In genomic region chrX:130877892-130878321, GRCh38 we compare ENCODE assay signal across 17 cellular contexts.
"Had no signal": no experiment of that assay in that cellular context is flagged by ENCODE, and none has a peak within 500 bp of the region (broad histone marks: within the 10 kb centered on the region; RNA-seq: fewer than 3 reads in every experiment).

No MANE protein-coding gene starts in this region.

- H3K27ac ChIP-seq: parathyroid adenoma, spleen had no signal

- H3K4me1 Mint-ChIP-seq: immature natural killer cell had no signal

- H3K27me3 ChIP-seq: spleen, transverse colon had no signal

- H3K4me3 Mint-ChIP-seq: activated CD4-positive, alpha-beta T cell treated with anti-CD3 and anti-CD28 coated beads, Interleukin-2, amount 10 ng/mL, durations not matched to agents 7 days and 5 days; activated naive CD8-positive, alpha-beta T cell treated with anti-CD3 and anti-CD28 coated beads, Interleukin-2, amount 50 U/mL, for 24 hours; immature natural killer cell; naive B cell; stimulated activated naive B cell treated with anti-CD40 and anti-IgM and Interleukin-4, amounts not matched to agents 10 μg/mL and 1 μg/mL and 100 μg/mL, for 72 hours; T-helper 17 cell had no signal

- H3K27ac Mint-ChIP-seq: activated CD4-positive, alpha-beta T cell treated with anti-CD3 and anti-CD28 coated beads, Interleukin-2, amount 10 ng/mL, durations not matched to agents 7 days and 5 days; activated naive CD8-positive, alpha-beta T cell treated with anti-CD3 and anti-CD28 coated beads, Interleukin-2, amount 50 U/mL, for 24 hours; immature natural killer cell; naive B cell; stimulated activated naive B cell treated with anti-CD40 and anti-IgM and Interleukin-4, amounts not matched to agents 10 μg/mL and 1 μg/mL and 100 μg/mL, for 72 hours; T-helper 17 cell had no signal

- H3K4me1 ChIP-seq: parathyroid adenoma, spleen had no signal

- H3K4me3 ChIP-seq: coronary artery, spleen, transverse colon had no signal

- H3K9me3 Mint-ChIP-seq: immature natural killer cell had no signal

- ATAC-seq: activated naive CD8-positive, alpha-beta T cell treated with anti-CD3 and anti-CD28 coated beads, Interleukin-2, amount 50 U/mL, for 24 hours; stimulated activated naive B cell treated with anti-CD40 and anti-IgM and Interleukin-4, amounts not matched to agents 10 μg/mL and 1 μg/mL and 100 μg/mL, for 72 hours; T-helper 17 cell had no signal

- H3K36me3 ChIP-seq: spleen, transverse colon had no signal

- H3K9me3 ChIP-seq: transverse colon had no signal

- H3K27me3 Mint-ChIP-seq: activated CD4-positive, alpha-beta T cell treated with anti-CD3 and anti-CD28 coated beads, Interleukin-2, amount 10 ng/mL, durations not matched to agents 7 days and 5 days; activated naive CD8-positive, alpha-beta T cell treated with anti-CD3 and anti-CD28 coated beads, Interleukin-2, amount 50 U/mL, for 24 hours; naive B cell; stimulated activated naive B cell treated with anti-CD40 and anti-IgM and Interleukin-4, amounts not matched to agents 10 μg/mL and 1 μg/mL and 100 μg/mL, for 72 hours; T-helper 17 cell had no signal

- DNase-seq: activated CD4-positive, alpha-beta T cell treated with anti-CD3 and anti-CD28 coated beads, Interleukin-2, amount 10 ng/mL, durations not matched to agents 7 days and 5 days; activated CD4-positive, CD25-positive, alpha-beta regulatory T cell; activated CD8-positive, alpha-beta memory T cell treated with anti-CD3 and anti-CD28 coated beads for 24 hours; activated naive CD4-positive, alpha-beta T cell treated with Interleukin-2 at 50 U/mL for 16 hours; activated naive CD8-positive, alpha-beta T cell treated with anti-CD3 and anti-CD28 coated beads, Interleukin-2, amount 50 U/mL, for 24 hours; caudate nucleus; effector CD4-positive, alpha-beta T cell; glutamatergic neuron; immature natural killer cell; naive B cell; spleen; stimulated activated CD4-positive, alpha-beta T cell treated with anti-CD3 and anti-CD28 coated beads, Interleukin-1b, Interleukin-23, amount 100 ng/mL, for 48 hours; stimulated activated naive B cell treated with anti-CD40 and anti-IgM and Interleukin-4, amounts not matched to agents 10 μg/mL and 1 μg/mL and 100 μg/mL, for 72 hours; T-helper 17 cell; transverse colon had no signal
